ENCODE assay signal across 8 cellular contexts in the genomic region with DNA sequence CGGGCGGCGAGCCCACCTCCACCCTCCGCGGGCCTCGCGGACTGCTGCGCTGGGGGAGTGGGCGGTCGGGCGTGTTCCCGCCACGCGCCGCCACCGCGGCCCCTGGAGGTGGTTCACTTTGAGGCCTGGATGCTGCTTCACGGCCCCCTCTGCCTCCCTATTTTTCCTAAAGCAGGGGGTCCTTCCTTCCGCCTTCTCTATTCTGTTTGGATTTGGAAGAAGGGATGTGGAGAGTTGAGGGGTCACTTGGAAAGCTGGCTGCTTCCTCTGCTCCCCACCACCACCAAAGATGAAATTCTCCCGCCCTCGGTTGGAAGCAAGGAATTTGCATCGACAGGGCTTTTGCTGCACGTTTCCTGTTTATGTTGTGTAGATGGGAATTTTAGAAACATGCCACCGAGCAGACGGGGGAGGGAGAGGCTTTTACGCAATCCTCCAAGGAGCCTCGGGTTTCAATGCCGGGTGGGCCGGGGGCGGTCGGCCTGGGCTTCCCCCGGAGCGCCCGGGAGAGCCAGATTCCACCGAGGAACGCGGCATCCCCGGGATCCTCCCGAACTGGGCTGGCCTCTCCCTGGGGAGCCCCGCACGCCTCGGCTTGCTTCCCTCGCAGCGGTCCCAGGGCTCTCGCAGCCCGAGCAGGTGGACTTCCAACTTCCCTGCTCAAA. TPM values are rescaled to one million over a fixed set of nuclear protein-coding genes. Genes with fewer than 3 reads are reported as not detected.
DNase-seq lines count a peak whose midpoint lies in the region; ATAC-seq and TF ChIP-seq lines count a peak whose summit lies in the region.

No MANE protein-coding gene starts in this region.

- peak overlapping the region; percentile 81 to 93 (median 81) for H3K4me3 ChIP-seq in right lobe of liver
- peak overlapping the region; percentile 94 for H3K4me3 ChIP-seq in thoracic aorta

- WGBS in right lobe of liver (ENCODE audit: insufficient coverage, low coverage, low lambda C conversion rate, missing lambda C conversion rate), result under 1% methylated on average over 10 of the region's 46 CpGs

- intact Hi-C loops in right lobe of liver (cut with DNase I), result no loop called here

- H3K27me3 ChIP-seq in right lobe of liver (no peaks in the 10 kb centered on the region), thoracic aorta (replicated peaks; ENCODE audit: insufficient read depth) (no peaks in the 10 kb centered on the region)

- H3K9me3 ChIP-seq in right lobe of liver (no peaks in the 10 kb centered on the region), thoracic aorta (no peaks in the 10 kb centered on the region)

- DNase-seq in NCI-H524 (lab: John Stamatoyannopoulos, UW) (peak; percentile 15 to 65), NCI-H524 treated with DMSO at 0.1 percent for 48 hours (lab: John Stamatoyannopoulos, UW) (no peak), dermis microvascular lymphatic vessel endothelial cell (ENCODE audit: low read depth in 2 of 2) (peak; percentile 51 to 54), right lobe of liver (peak; percentile 61 to 67 (median 62)), thoracic aorta (ENCODE audit: low spot score) (no peak), NCI-H1694 (lab: John Stamatoyannopoulos, UW) (no peak)

- peak; percentile 26 to 52 (median 36) for ATAC-seq in right lobe of liver
- no peak for ATAC-seq in thoracic aorta (ENCODE audit: insufficient number of reproducible peaks, low FRiP score, low read depth)
- ATAC-seq in GM18909 (IDR thresholded peaks at IDR 0.05; ENCODE audit: poor library complexity, unreplicated experiment), result no peak

- no peak for TF ChIP-seq POLR2A in right lobe of liver (IDR thresholded peaks at IDR 0.05)

- H3K36me3 ChIP-seq in right lobe of liver (no peaks in the 10 kb centered on the region), thoracic aorta (no peaks in the 10 kb centered on the region)

- peaks cover 0 to 17% (median 0%) of the 10 kb centered on the region in 4 donors for H3K4me1 ChIP-seq in right lobe of liver
- peaks cover 5 to 23% of the 10 kb centered on the region in 2 donors for H3K4me1 ChIP-seq in thoracic aorta (ENCODE audit: control insufficient read depth in 1 of 2, low read depth in 2 of 2)

- H3K27ac ChIP-seq in right lobe of liver (peak overlapping the region; percentile 94 to 99 (median 96)), thoracic aorta (peak overlapping the region; percentile 91 to 93)

- no peak for TF ChIP-seq CTCF in right lobe of liver (IDR thresholded peaks at IDR 0.05)
- no peak for TF ChIP-seq CTCF in thoracic aorta (IDR thresholded peaks at IDR 0.05)

TF ChIP-seq in PFSK-1, 5 proteins besides CTCF, POLR2A, EP300 and RAD21:
- no peak for TF ChIP-seq SIN3A (IDR thresholded peaks at IDR 0.05; ENCODE audit: borderline replicate concordance, insufficient read depth, low read length)
- TF ChIP-seq FOXP2 (optimal IDR thresholded peaks at IDR 0.05; ENCODE audit: borderline replicate concordance, extremely low read depth, extremely low read length, insufficient read depth), result peak; percentile 47

RNA-seq across cellular contexts. Expression of a gene that starts 0.4 kb away (rescaled TPM):
- polyA plus RNA-seq in PFSK-1 (2012; ENCODE audit: insufficient read length, low read depth), result 9.5 TPM
- 31.7 and 49.2 TPM in 2 replicates for total RNA-seq in dermis microvascular lymphatic vessel endothelial cell
- 10 to 100 TPM; 13.7 to 28.4 (median 21.3) TPM for total RNA-seq in right lobe of liver
- 10 to 100 TPM; 53.8 to 60.8 TPM for total RNA-seq in thoracic aorta

RNA-seq across cellular contexts. Expression of a gene that starts 10.5 kb away (rescaled TPM):
- 1.4 TPM for polyA plus RNA-seq in PFSK-1 (2012; ENCODE audit: insufficient read length, low read depth)
- total RNA-seq in dermis microvascular lymphatic vessel endothelial cell (137 and 314 TPM in 2 replicates), right lobe of liver (10 to 100 TPM in 5 of 6 experiments, 1 to 10 TPM in 1; 7.9 to 82.6 (median 21.6) TPM), thoracic aorta (100 to 1,000 TPM in 1 of 2 donors, 10 to 100 TPM in 1; 50.0 to 193 TPM)

Comparison
In these comparisons a context has a peak if more than half of its experiments do, and no peak if none do; other contexts are left out.
1. DNase-seq: peak in NCI-H524 (2 of 2), dermis microvascular lymphatic vessel endothelial cell (2 of 2) and right lobe of liver (3 of 3); none in NCI-H524 treated with DMSO at 0.1 percent for 48 hours (single experiment), thoracic aorta (single experiment) and NCI-H1694 (single experiment).
2. ATAC-seq: peak in right lobe of liver (4 of 4); none in thoracic aorta (single experiment) and GM18909 (single experiment).